7 cellular contexts compared by ENCODE assay signal in genomic region chr11:119056397-119056999, GRCh38. TPM values are rescaled to one million over a fixed set of nuclear protein-coding genes. Genes with fewer than 3 reads are reported as not detected.
DNase-seq lines count a peak whose midpoint lies in the region; ATAC-seq and TF ChIP-seq lines count a peak whose summit lies in the region.

No MANE protein-coding gene starts in this region.

- 0 to 1% (median 0%) methylated on average over 5 to 47 of the region's 48 CpGs for WGBS in adrenal gland, 4 donors
- under 1% methylated on average over 13 of the region's 48 CpGs for WGBS in smooth muscle cell (ENCODE audit: low lambda C conversion rate)

- peak overlapping the region; percentile 59 for H2AFZ ChIP-seq in smooth muscle cell (ENCODE audit: low read depth)

- H4K20me1 ChIP-seq in smooth muscle cell (ENCODE audit: low read depth), result peaks cover 14% of the 10 kb centered on the region

- H3K4me2 ChIP-seq in smooth muscle cell, result peak overlapping the region; percentile 97

- H3K27ac ChIP-seq in SJCRH30 (peak overlapping the region; percentile 59), adrenal gland (peak overlapping the region in 4 of 5 donors; percentile 73 to 97 (median 84)), smooth muscle cell (ENCODE audit: low read depth) (peak overlapping the region; percentile 65)

- no peaks in the 10 kb centered on the region for H3K27me3 ChIP-seq in SJCRH30
- H3K27me3 ChIP-seq in adrenal gland, result no peaks in the 10 kb centered on the region
- H3K27me3 ChIP-seq in iPS-15b (ENCODE audit: control insufficient read depth, insufficient read depth, low read length), result no peaks in the 10 kb centered on the region
- H3K27me3 ChIP-seq in smooth muscle cell (ENCODE audit: low read depth), result no peaks in the 10 kb centered on the region

- no peak for TF ChIP-seq POLR2A in adrenal gland (IDR thresholded peaks at IDR 0.05)

- ATAC-seq in GM18870 (IDR thresholded peaks at IDR 0.05; ENCODE audit: unreplicated experiment), result peak; percentile 3
- peak; percentile 10 for ATAC-seq in HG03045 (IDR thresholded peaks at IDR 0.05; ENCODE audit: unreplicated experiment)

- no peaks in the 10 kb centered on the region for H3F3A ChIP-seq in smooth muscle cell (ENCODE audit: low read depth)

- DNase-seq in SJCRH30 (no peak), adrenal gland (peak in 2 of 7 donors; percentile 11 to 33), smooth muscle cell (lab: John Stamatoyannopoulos, UW; ENCODE audit: unreplicated experiment) (no peak), SKM-1 treated with dmso at 0.1 percent for 144 hours (lab: John Stamatoyannopoulos, UW; ENCODE audit: unreplicated experiment) (no peak)

- no peak for TF ChIP-seq CTCF in adrenal gland (IDR thresholded peaks at IDR 0.05)
- TF ChIP-seq CTCF in smooth muscle cell (IDR thresholded peaks at IDR 0.05; ENCODE audit: borderline replicate concordance, insufficient read depth, poor library complexity, severe bottlenecking), result peak; percentile 5

- intact Hi-C loops in adrenal gland (cut with DNase I), result loop anchor here in 1 of 2 donors (5.0 kb wide), 1 partner anchor 39 kb away; the partner anchor contains the start of genes RPS25 and TRAPPC4

- H3K36me3 ChIP-seq in SJCRH30 (no peaks in the 10 kb centered on the region; the same call in none of the 2 replicates), adrenal gland (replicated peaks in 1 of 2) (peaks cover 0 to 39% of the 10 kb centered on the region in 2 donors), iPS-15b (ENCODE audit: control insufficient read depth, insufficient read depth, low read length) (peaks cover 40% of the 10 kb centered on the region), smooth muscle cell (ENCODE audit: low read depth) (no peaks in the 10 kb centered on the region)

- peak overlapping the region; percentile 97 for H3K4me3 ChIP-seq in SJCRH30
- H3K4me3 ChIP-seq in adrenal gland, result peak overlapping the region; percentile 27 to 86 (median 58)
- peak overlapping the region; percentile 87 for H3K4me3 ChIP-seq in iPS-15b (ENCODE audit: low read depth, low read length)
- peak overlapping the region; percentile 68 for H3K4me3 ChIP-seq in smooth muscle cell

- H3K4me1 ChIP-seq in SJCRH30 (0 out of 2 replicates have a peak, but pooled peaks cover 3% of the 10 kb centered on the region), adrenal gland (replicated peaks in 1 of 2) (peaks cover 6 to 22% of the 10 kb centered on the region in 2 donors), iPS-15b (ENCODE audit: control insufficient read depth, insufficient read depth, low read length) (peaks cover 3% of the 10 kb centered on the region), smooth muscle cell (ENCODE audit: low read depth) (peaks cover 15% of the 10 kb centered on the region)

- H3K9me3 ChIP-seq in SJCRH30 (replicated peaks) (no peaks in the 10 kb centered on the region), adrenal gland (replicated peaks in 1 of 3) (no peaks in the 10 kb centered on the region), iPS-15b (ENCODE audit: control insufficient read depth, insufficient read depth, low read length) (no peaks in the 10 kb centered on the region), smooth muscle cell (replicated peaks; ENCODE audit: low read depth) (no peaks in the 10 kb centered on the region)

- H3K79me2 ChIP-seq in smooth muscle cell (ENCODE audit: low read depth), result peaks cover 25% of the 10 kb centered on the region

- H3K9ac ChIP-seq in iPS-15b (ENCODE audit: low read depth, low read length) (peak overlapping the region; percentile 79), smooth muscle cell (ENCODE audit: low read depth) (peak overlapping the region; percentile 95)

RNA-seq across cellular contexts. Expression of gene HYOU1, which starts 0.5 kb away (rescaled TPM):
- total RNA-seq in SJCRH30 (2014; rRNA removed; shearing (Covaris generic)), result 68.1 and 79.3 TPM in 2 replicates
- total RNA-seq in adrenal gland (100 to 1,000 TPM in 3 of 8 donors, 10 to 100 TPM in 5; 43.5 to 301 (median 74.7) TPM), smooth muscle cell (98.1 and 122 TPM in 2 replicates)
- polyA plus RNA-seq in adrenal gland (100 to 1,000 TPM in 1 of 3 donors, 10 to 100 TPM in 2; 44.1 to 174 (median 47.0) TPM), smooth muscle cell (79.8 and 90.4 TPM in 2 replicates)

RNA-seq across cellular contexts. Expression of gene VPS11, which starts 11.1 kb away (rescaled TPM):
- 11.6 and 11.9 TPM in 2 replicates for total RNA-seq in SJCRH30 (2014; rRNA removed; shearing (Covaris generic))
- total RNA-seq in adrenal gland, result 10 to 100 TPM; 32.8 to 65.1 (median 54.0) TPM
- 100 to 1,000 TPM in 2 of 3 donors, 10 to 100 TPM in 1; 60.6 to 146 (median 133) TPM for polyA plus RNA-seq in adrenal gland
- 32.3 and 33.8 TPM in 2 replicates for total RNA-seq in smooth muscle cell
- polyA plus RNA-seq in smooth muscle cell, result 33.1 and 38.7 TPM in 2 replicates

RNA-seq across cellular contexts. Expression of gene SLC37A4, which starts 25.8 kb away (rescaled TPM):
- 8.7 and 9.8 TPM in 2 replicates for total RNA-seq in SJCRH30 (2014; rRNA removed; shearing (Covaris generic))
- total RNA-seq in adrenal gland, result 10 to 100 TPM; 17.6 to 38.9 (median 22.7) TPM
- 10 to 100 TPM in 2 of 3 donors, 1 to 10 TPM in 1; 9.2 to 29.3 (median 25.5) TPM for polyA plus RNA-seq in adrenal gland
- 17.5 and 22.3 TPM in 2 replicates for total RNA-seq in smooth muscle cell
- polyA plus RNA-seq in smooth muscle cell, result 22.8 and 28.9 TPM in 2 replicates

RNA-seq across cellular contexts. Expression of gene HMBS, which starts 28.2 kb away (rescaled TPM):
- 10.1 and 14.3 TPM in 2 replicates for total RNA-seq in SJCRH30 (2014; rRNA removed; shearing (Covaris generic))
- total RNA-seq in adrenal gland (10 to 100 TPM; 16.8 to 37.2 (median 28.7) TPM), smooth muscle cell (13.9 and 33.7 TPM in 2 replicates)
- polyA plus RNA-seq in adrenal gland (10 to 100 TPM; 30.1 to 33.4 (median 31.3) TPM), smooth muscle cell (39.9 and 43.4 TPM in 2 replicates)

RNA-seq across cellular contexts. Expression of gene TRAPPC4, which starts 37.9 kb away (rescaled TPM):
- total RNA-seq in SJCRH30 (2014; rRNA removed; shearing (Covaris generic)), result 33.1 and 34.8 TPM in 2 replicates
- total RNA-seq in adrenal gland, result 100 to 1,000 TPM in 2 of 8 donors, 10 to 100 TPM in 6; 43.4 to 116 (median 83.1) TPM
- 100 to 1,000 TPM in 1 of 3 donors, 10 to 100 TPM in 2; 32.5 to 134 (median 32.9) TPM for polyA plus RNA-seq in adrenal gland
- 55.2 and 103 TPM in 2 replicates for total RNA-seq in smooth muscle cell
- polyA plus RNA-seq in smooth muscle cell, result 157 and 168 TPM in 2 replicates
